13 cellular contexts compared by ENCODE assay signal in the genomic region with DNA sequence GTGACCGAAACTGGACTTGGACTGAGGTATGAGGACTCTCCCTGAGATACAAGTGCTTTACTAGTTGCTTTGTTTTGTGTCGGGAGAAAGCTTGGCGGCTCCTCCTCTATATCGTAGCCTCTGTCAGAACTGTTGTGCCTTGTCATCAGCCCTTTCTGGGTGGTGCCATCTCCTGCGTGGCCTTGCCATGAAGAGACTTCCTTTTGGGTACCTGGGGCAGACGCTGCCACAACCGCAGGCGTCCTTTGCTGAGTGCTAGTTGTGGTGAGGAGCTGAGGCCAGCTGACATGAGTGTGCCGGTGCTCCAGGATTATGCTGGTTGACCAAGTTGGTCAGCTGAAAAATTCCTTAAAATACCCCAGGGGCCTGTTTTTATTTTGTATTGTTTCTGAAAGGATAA.
DNase-seq lines count a peak whose midpoint lies in the region; ATAC-seq and TF ChIP-seq lines count a peak whose summit lies in the region.
"Had no signal": no experiment of that assay in that cellular context is flagged by ENCODE, and none has a peak within 500 bp of the region (broad histone marks: within the 10 kb centered on the region; RNA-seq: fewer than 3 reads in every experiment).

No MANE protein-coding gene starts in this region.

- peak; percentile 54 for DNase-seq in activated CD4-positive, CD25-positive, alpha-beta regulatory T cell treated with anti-CD3 and anti-CD28 coated beads, Interleukin-2, amount 50 U/mL, for 72 hours
- peak; percentile 45 for DNase-seq in activated naive CD8-positive, alpha-beta T cell treated with anti-CD3 and anti-CD28 coated beads, Interleukin-2, amount 10 ng/mL, durations not matched to agents 7 days and 5 days
- peak; percentile 63 for DNase-seq in stimulated activated CD4-positive, alpha-beta T cell treated with anti-CD3 and anti-CD28 coated beads, Interleukin-4, amount 100 ng/mL, for 24 hours
- no peak for DNase-seq in vagina (ENCODE audit: extremely low spot score in 2 of 2)
- no peak for DNase-seq in NCI-H2107 (lab: John Stamatoyannopoulos, UW)
- DNase-seq: DMS79, HFFc6, kidney glomerular epithelial cell, nucleus accumbens, PC-9 had no signal

- peak overlapping the region; percentile 64 for H3K27ac Mint-ChIP-seq in activated naive CD8-positive, alpha-beta T cell treated with anti-CD3 and anti-CD28 coated beads, Interleukin-2, amount 10 ng/mL, durations not matched to agents 7 days and 5 days
- H3K27ac Mint-ChIP-seq: HFFc6 had no signal

- intact Hi-C loops in vagina (cut with DNase I), result no loop called here

- POLR2A ChIA-PET in activated naive CD8-positive, alpha-beta T cell treated with anti-CD3 and anti-CD28 coated beads, Interleukin-2, amount 10 ng/mL, durations not matched to agents 7 days and 5 days (lab: Charles Lee), result interaction anchor here (0.5 to 2.5 kb wide), 6 partner anchors 8 to 41 kb away, joined by 3 to 9 read pairs (median 3); no protein-coding TSS in a partner anchor

- H3K27me3 Mint-ChIP-seq in activated naive CD8-positive, alpha-beta T cell treated with anti-CD3 and anti-CD28 coated beads, Interleukin-2, amount 10 ng/mL, durations not matched to agents 7 days and 5 days, result no peaks in the 10 kb centered on the region

- H3K36me3 Mint-ChIP-seq in activated naive CD8-positive, alpha-beta T cell treated with anti-CD3 and anti-CD28 coated beads, Interleukin-2, amount 10 ng/mL, durations not matched to agents 7 days and 5 days, result peaks cover 12% of the 10 kb centered on the region

- H3K4me3 ChIP-seq in vagina, result no peak overlapping the region
- H3K4me3 ChIP-seq: PC-9 had no signal

- no peak for TF ChIP-seq CTCF in vagina (IDR thresholded peaks at IDR 0.05)

- no peak for TF ChIP-seq POLR2A in vagina (IDR thresholded peaks at IDR 0.05)

- H3K36me3 ChIP-seq in vagina, result no peaks in the 10 kb centered on the region

- H3K27ac ChIP-seq in vagina, result no peak overlapping the region
- H3K27ac ChIP-seq: PC-9 had no signal

- H3K9me3 Mint-ChIP-seq in activated naive CD8-positive, alpha-beta T cell treated with anti-CD3 and anti-CD28 coated beads, Interleukin-2, amount 10 ng/mL, durations not matched to agents 7 days and 5 days, result peaks cover 8% of the 10 kb centered on the region
- H3K9me3 Mint-ChIP-seq: HFFc6 had no signal

- no peaks in the 10 kb centered on the region for H3K9me3 ChIP-seq in vagina

- H3K4me1 ChIP-seq in vagina, result no peaks in the 10 kb centered on the region

- no peaks in the 10 kb centered on the region for H3K27me3 ChIP-seq in vagina

- peaks cover 67% of the 10 kb centered on the region for H3K4me1 Mint-ChIP-seq in activated naive CD8-positive, alpha-beta T cell treated with anti-CD3 and anti-CD28 coated beads, Interleukin-2, amount 10 ng/mL, durations not matched to agents 7 days and 5 days

- peak overlapping the region; percentile 23 for H3K4me3 Mint-ChIP-seq in activated naive CD8-positive, alpha-beta T cell treated with anti-CD3 and anti-CD28 coated beads, Interleukin-2, amount 10 ng/mL, durations not matched to agents 7 days and 5 days
- H3K4me3 Mint-ChIP-seq: HFFc6 had no signal

- peak; percentile 27 for ATAC-seq in HG02885 (IDR thresholded peaks at IDR 0.05; ENCODE audit: poor library complexity, unreplicated experiment)
- no peak for ATAC-seq in activated naive CD8-positive, alpha-beta T cell treated with anti-CD3 and anti-CD28 coated beads, Interleukin-2, amount 10 ng/mL, durations not matched to agents 7 days and 5 days (ENCODE audit: low read depth)
- no peak for ATAC-seq in GM21515 (IDR thresholded peaks at IDR 0.05; ENCODE audit: unreplicated experiment)
- no peak for ATAC-seq in HG03095 (IDR thresholded peaks at IDR 0.05; ENCODE audit: unreplicated experiment)

Comparison
In these comparisons a context has a peak if more than half of its experiments do, and no peak if none do; other contexts are left out.
1. DNase-seq: peak in activated CD4-positive, CD25-positive, alpha-beta regulatory T cell treated with anti-CD3 and anti-CD28 coated beads, Interleukin-2, amount 50 U/mL, for 72 hours (single experiment), activated naive CD8-positive, alpha-beta T cell treated with anti-CD3 and anti-CD28 coated beads, Interleukin-2, amount 10 ng/mL, durations not matched to agents 7 days and 5 days (single experiment) and stimulated activated CD4-positive, alpha-beta T cell treated with anti-CD3 and anti-CD28 coated beads, Interleukin-4, amount 100 ng/mL, for 24 hours (single experiment); none in vagina (0 of 2) and NCI-H2107 (single experiment).